12 cellular contexts compared by ENCODE assay signal in the genomic region with DNA sequence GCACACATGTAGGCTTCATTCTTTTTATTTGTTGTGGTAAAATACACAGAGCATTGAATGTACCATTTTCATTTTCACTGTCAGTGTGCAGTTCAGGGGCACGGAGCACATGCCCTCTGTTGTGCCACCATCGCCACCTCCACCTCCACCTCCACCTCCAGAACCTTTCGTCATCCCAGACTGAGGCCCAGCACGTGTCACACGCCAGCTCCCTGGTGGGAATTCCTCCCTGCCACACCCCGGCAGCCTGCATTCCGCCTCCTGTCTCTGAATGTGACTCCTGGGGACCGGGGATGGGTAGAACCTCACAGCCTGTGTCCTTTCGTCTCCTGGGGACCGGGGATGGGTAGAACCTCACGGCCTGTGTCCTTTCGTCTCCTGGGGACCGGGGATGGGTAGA. TPM values are rescaled to one million over a fixed set of nuclear protein-coding genes. Genes with fewer than 3 reads are reported as not detected.
DNase-seq lines count a peak whose midpoint lies in the region; ATAC-seq and TF ChIP-seq lines count a peak whose summit lies in the region.
"Had no signal": no experiment of that assay in that cellular context is flagged by ENCODE, and none has a peak within 500 bp of the region (broad histone marks: within the 10 kb centered on the region; RNA-seq: fewer than 3 reads in every experiment).

No MANE protein-coding gene starts in this region.

- no peak overlapping the region for H3K56ac ChIP-seq in mesendoderm (ENCODE audit: low read length)

- ATAC-seq in WTC11 = no peak
- ATAC-seq in stimulated activated naive B cell treated with anti-CD40 and anti-IgM and Interleukin-4, amounts not matched to agents 10 μg/mL and 1 μg/mL and 100 μg/mL, for 72 hours (replicated peaks) = no peak
- ATAC-seq in T-helper 17 cell = no peak
- ATAC-seq in HG03139 (IDR thresholded peaks at IDR 0.05; ENCODE audit: unreplicated experiment) = no peak

- H3K4me3 Mint-ChIP-seq in Caco-2 (ENCODE audit: unreplicated experiment) (no peak overlapping the region), WTC11 (no peak overlapping the region), T-helper 17 cell (no peak overlapping the region)
- H3K4me3 Mint-ChIP-seq in stimulated activated naive B cell treated with anti-CD40 and anti-IgM and Interleukin-4, amounts not matched to agents 10 μg/mL and 1 μg/mL and 100 μg/mL, for 72 hours = no peak overlapping the region
- H3K4me3 Mint-ChIP-seq: CD8-positive, alpha-beta memory T cell had no signal

- H4K8ac ChIP-seq in mesendoderm (ENCODE audit: low read depth, low read length) = no peak overlapping the region

- H3K4me3 ChIP-seq in Caco-2 (ENCODE audit: low read depth, low read length) (no peak overlapping the region), mesendoderm (ENCODE audit: low read length) (no peak overlapping the region)
- H3K4me3 ChIP-seq: GM23248 had no signal

- no peak overlapping the region for H3K9ac ChIP-seq in mesendoderm (ENCODE audit: low read length)
- H3K9ac ChIP-seq: GM23248 had no signal

- H3K27ac ChIP-seq in mesendoderm (ENCODE audit: low read depth, low read length) = no peak overlapping the region
- H3K27ac ChIP-seq: GM23248 had no signal

- H3K4ac ChIP-seq in mesendoderm (ENCODE audit: low read depth, low read length) = no peak overlapping the region

- no peaks in the 10 kb centered on the region for H3K79me1 ChIP-seq in mesendoderm (ENCODE audit: low read length)

- no peak overlapping the region for H2AK5ac ChIP-seq in mesendoderm (ENCODE audit: low read length)

- H2BK120ac ChIP-seq in mesendoderm (ENCODE audit: low read depth, low read length) = no peak overlapping the region

- DNase-seq in Caco-2 (peak; percentile 22 to 43), WTC11 (ENCODE audit: low spot score) (no peak), mesendoderm (peak; percentile 41), T-helper 17 cell (no peak), UCSD-AML1 (lab: John Stamatoyannopoulos, UW; ENCODE audit: unreplicated experiment) (no peak)
- no peak for DNase-seq in stimulated activated naive B cell treated with anti-CD40 and anti-IgM and Interleukin-4, amounts not matched to agents 10 μg/mL and 1 μg/mL and 100 μg/mL, for 72 hours
- DNase-seq: BE2C; CD8-positive, alpha-beta memory T cell; DMS53; GM23248; KBM-7 had no signal

- H3K4me1 ChIP-seq in Caco-2 (peaks cover 13% of the 10 kb centered on the region), mesendoderm (ENCODE audit: control insufficient read depth, low read depth, low read length) (peaks cover 4% of the 10 kb centered on the region)
- H3K4me1 ChIP-seq: BE2C had no signal

- WGBS in mesendoderm (ENCODE audit: extremely low coverage, insufficient coverage, low lambda C conversion rate) = no CpG with 5 or more reads among the region's 13 CpGs

- H3K36me3 ChIP-seq in Caco-2 (ENCODE audit: control insufficient read depth, insufficient read depth, low read length) = peaks cover 1% of the 10 kb centered on the region; the same call in 1 of the 2 replicates
- H3K36me3 ChIP-seq in mesendoderm (ENCODE audit: control insufficient read depth, insufficient read depth, low read length) = no peaks in the 10 kb centered on the region

- H2BK15ac ChIP-seq in mesendoderm (replicated peaks; ENCODE audit: low read depth) = no peak overlapping the region

- intact Hi-C loops in Caco-2 (cut with micrococcal nuclease; ENCODE audit: unreplicated experiment) = no loop called here

- H3K9me3 Mint-ChIP-seq in Caco-2 (ENCODE audit: unreplicated experiment) = no peaks in the 10 kb centered on the region
- no peaks in the 10 kb centered on the region for H3K9me3 Mint-ChIP-seq in WTC11
- no peaks in the 10 kb centered on the region for H3K9me3 Mint-ChIP-seq in stimulated activated naive B cell treated with anti-CD40 and anti-IgM and Interleukin-4, amounts not matched to agents 10 μg/mL and 1 μg/mL and 100 μg/mL, for 72 hours

- H3K36me3 Mint-ChIP-seq in Caco-2 (ENCODE audit: insufficient read depth, unreplicated experiment) (peaks cover 7% of the 10 kb centered on the region), WTC11 (no peaks in the 10 kb centered on the region), T-helper 17 cell (ENCODE audit: low read depth) (peaks cover 2% of the 10 kb centered on the region)
- H3K36me3 Mint-ChIP-seq in stimulated activated naive B cell treated with anti-CD40 and anti-IgM and Interleukin-4, amounts not matched to agents 10 μg/mL and 1 μg/mL and 100 μg/mL, for 72 hours = peaks cover 13 to 34% of the 10 kb centered on the region in 2 donors

- H3K4me1 Mint-ChIP-seq in Caco-2 (ENCODE audit: low read depth, unreplicated experiment) = peaks cover 7% of the 10 kb centered on the region
- peaks cover 22% of the 10 kb centered on the region for H3K4me1 Mint-ChIP-seq in WTC11
- H3K4me1 Mint-ChIP-seq in stimulated activated naive B cell treated with anti-CD40 and anti-IgM and Interleukin-4, amounts not matched to agents 10 μg/mL and 1 μg/mL and 100 μg/mL, for 72 hours = peaks cover 11 to 13% of the 10 kb centered on the region in 2 donors
- peaks cover 5% of the 10 kb centered on the region for H3K4me1 Mint-ChIP-seq in T-helper 17 cell

- no peak overlapping the region for H3K27ac Mint-ChIP-seq in Caco-2 (ENCODE audit: unreplicated experiment)
- 0 out of 2 replicates have a peak overlapping the region, but pooled peaks have one; percentile 49 for H3K27ac Mint-ChIP-seq in WTC11
- H3K27ac Mint-ChIP-seq in stimulated activated naive B cell treated with anti-CD40 and anti-IgM and Interleukin-4, amounts not matched to agents 10 μg/mL and 1 μg/mL and 100 μg/mL, for 72 hours = peak overlapping the region; percentile 84
- no peak overlapping the region for H3K27ac Mint-ChIP-seq in T-helper 17 cell

- TF ChIP-seq CTCF in Caco-2 (IDR thresholded peaks at IDR 0.05; ENCODE audit: insufficient read depth in 1 of 2, low read depth in 1 of 2, low read length in 1 of 2, severe bottlenecking in 1 of 2, unreplicated experiment in 1 of 2) (no peak), WTC11 (IDR thresholded peaks at IDR 0.05) (no peak)

- H3K18ac ChIP-seq in mesendoderm (ENCODE audit: low read length) = no peak overlapping the region

- no peaks in the 10 kb centered on the region for H3K79me2 ChIP-seq in mesendoderm (ENCODE audit: control insufficient read depth, insufficient read depth, low read length)

- POLR2A ChIA-PET in Caco-2 (lab: Charles Lee) (no interaction called here), WTC11 (lab: Charles Lee) (no interaction called here)

- H3K27me3 ChIP-seq in Caco-2 (replicated peaks; ENCODE audit: control insufficient read depth, insufficient read depth, low read length) (no peaks in the 10 kb centered on the region), mesendoderm (ENCODE audit: insufficient read depth, low read length, poor library complexity) (no peaks in the 10 kb centered on the region)
- H3K27me3 ChIP-seq: BE2C had no signal

- CTCF ChIA-PET in Caco-2 (lab: Charles Lee) = no interaction called here
- CTCF ChIA-PET in WTC11 (lab: Charles Lee) = interaction anchor here (1.3 kb wide), 2 partner anchors 68 to 263 kb away, joined by 3 to 6 read pairs; no protein-coding TSS in a partner anchor

- H2BK5ac ChIP-seq in mesendoderm (ENCODE audit: low read length) = no peak overlapping the region

- no peak overlapping the region for H4K5ac ChIP-seq in mesendoderm (ENCODE audit: low read length)

- H3K23ac ChIP-seq in mesendoderm (ENCODE audit: low read length) = no peak overlapping the region

- no TSS peak for BruUV-seq in Caco-2 (replicated peaks; lab: Mats Ljungman, UMichigan)

- H3K9me3 ChIP-seq in Caco-2 = no peaks in the 10 kb centered on the region
- H3K9me3 ChIP-seq in T-helper 17 cell (ENCODE audit: control insufficient read depth, low read length, poor library complexity, severe bottlenecking) = no peaks in the 10 kb centered on the region
- H3K9me3 ChIP-seq: BE2C had no signal

- H3K4me2 ChIP-seq in mesendoderm (ENCODE audit: low read length) = no peak overlapping the region

- H3K27me3 Mint-ChIP-seq in Caco-2 (ENCODE audit: insufficient read depth, unreplicated experiment) (no peaks in the 10 kb centered on the region), WTC11 (ENCODE audit: low read depth) (no peaks in the 10 kb centered on the region), T-helper 17 cell (no peaks in the 10 kb centered on the region)
- no peaks in the 10 kb centered on the region for H3K27me3 Mint-ChIP-seq in stimulated activated naive B cell treated with anti-CD40 and anti-IgM and Interleukin-4, amounts not matched to agents 10 μg/mL and 1 μg/mL and 100 μg/mL, for 72 hours
- H3K27me3 Mint-ChIP-seq: CD8-positive, alpha-beta memory T cell had no signal

TF ChIP-seq in WTC11, 78 proteins besides CTCF, POLR2A, EP300 and RAD21 (continues in another document):
- TF ChIP-seq EMX1 (CRISPR knock-in tag; IDR thresholded peaks at IDR 0.05) (no peak), JUN (CRISPR knock-in tag; IDR thresholded peaks at IDR 0.05) (no peak), NFE2L1 (CRISPR knock-in tag; IDR thresholded peaks at IDR 0.05) (no peak), TEAD4 (CRISPR knock-in tag; IDR thresholded peaks at IDR 0.05) (no peak)
- TF ChIP-seq, protein P1, sequence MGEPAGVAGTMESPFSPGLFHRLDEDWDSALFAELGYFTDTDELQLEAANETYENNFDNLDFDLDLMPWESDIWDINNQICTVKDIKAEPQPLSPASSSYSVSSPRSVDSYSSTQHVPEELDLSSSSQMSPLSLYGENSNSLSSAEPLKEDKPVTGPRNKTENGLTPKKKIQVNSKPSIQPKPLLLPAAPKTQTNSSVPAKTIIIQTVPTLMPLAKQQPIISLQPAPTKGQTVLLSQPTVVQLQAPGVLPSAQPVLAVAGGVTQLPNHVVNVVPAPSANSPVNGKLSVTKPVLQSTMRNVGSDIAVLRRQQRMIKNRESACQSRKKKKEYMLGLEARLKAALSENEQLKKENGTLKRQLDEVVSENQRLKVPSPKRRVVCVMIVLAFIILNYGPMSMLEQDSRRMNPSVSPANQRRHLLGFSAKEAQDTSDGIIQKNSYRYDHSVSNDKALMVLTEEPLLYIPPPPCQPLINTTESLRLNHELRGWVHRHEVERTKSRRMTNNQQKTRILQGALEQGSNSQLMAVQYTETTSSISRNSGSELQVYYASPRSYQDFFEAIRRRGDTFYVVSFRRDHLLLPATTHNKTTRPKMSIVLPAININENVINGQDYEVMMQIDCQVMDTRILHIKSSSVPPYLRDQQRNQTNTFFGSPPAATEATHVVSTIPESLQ (CRISPR knock-in tag; IDR thresholded peaks at IDR 0.05) = no peak

RNA-seq across cellular contexts. Expression of a gene that starts 10.9 kb away (rescaled TPM):
- 20.8 and 23.4 TPM in 2 replicates for total RNA-seq in Caco-2 (2022)
- 32.8 to 41.0 TPM (median 33.1 TPM) in 3 replicates for total RNA-seq in WTC11 (2021)
- 5.7 TPM for polyA plus RNA-seq in mesendoderm (2013, experiment 1 of 2)
- polyA plus RNA-seq in mesendoderm (2013, experiment 2 of 2) = 6.5 TPM
- total RNA-seq in T-helper 17 cell = 10 to 100 TPM; 14.2 to 14.5 TPM

Comparison
In these comparisons a context has a peak if more than half of its experiments do, and no peak if none do; other contexts are left out.
1. DNase-seq: peak in Caco-2 (2 of 2) and mesendoderm (single experiment); none in WTC11 (single experiment), stimulated activated naive B cell treated with anti-CD40 and anti-IgM and Interleukin-4, amounts not matched to agents 10 μg/mL and 1 μg/mL and 100 μg/mL, for 72 hours (single experiment), T-helper 17 cell (0 of 3) and UCSD-AML1 (single experiment).
2. H3K27ac Mint-ChIP-seq: peak in WTC11 (single experiment) and stimulated activated naive B cell treated with anti-CD40 and anti-IgM and Interleukin-4, amounts not matched to agents 10 μg/mL and 1 μg/mL and 100 μg/mL, for 72 hours (single experiment); none in Caco-2 (single experiment) and T-helper 17 cell (single experiment).